ENCODE assay signal across 16 cellular contexts in the genomic region with DNA sequence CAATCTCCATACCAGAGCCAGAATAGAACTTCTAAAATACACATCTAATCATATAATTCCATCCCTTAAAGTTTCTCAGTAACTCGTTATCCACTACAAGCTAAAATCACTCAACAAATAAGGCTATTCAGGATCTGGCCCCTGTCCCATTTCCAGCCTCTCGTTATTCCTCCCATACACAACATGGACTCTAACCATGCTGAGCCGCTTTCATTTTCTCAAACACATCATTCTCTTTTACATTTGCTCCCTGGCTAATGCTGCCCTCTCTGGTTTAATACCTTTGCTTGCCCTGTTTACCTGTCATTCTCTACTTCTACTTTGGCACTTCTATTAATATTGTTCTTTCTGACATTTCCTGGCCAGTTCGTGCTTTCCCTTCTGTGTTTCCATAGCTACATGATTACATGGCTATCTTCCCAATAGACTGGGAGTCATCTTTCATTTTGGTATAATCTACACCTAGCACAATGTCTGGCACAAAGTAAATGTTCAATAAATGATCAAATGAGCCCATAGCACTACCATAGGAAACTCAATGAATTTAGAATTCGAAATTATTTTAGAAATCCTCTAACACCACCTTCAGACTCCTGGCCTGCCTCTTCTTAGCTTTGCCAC.
DNase-seq lines count a peak whose midpoint lies in the region; ATAC-seq and TF ChIP-seq lines count a peak whose summit lies in the region.
"Had no signal": no experiment of that assay in that cellular context is flagged by ENCODE, and none has a peak within 500 bp of the region (broad histone marks: within the 10 kb centered on the region; RNA-seq: fewer than 3 reads in every experiment).

No MANE protein-coding gene starts in this region.

- H3K4me1 ChIP-seq in PC-9 (replicated peaks; ENCODE audit: insufficient read depth), result peaks cover 32% of the 10 kb centered on the region

- no peaks in the 10 kb centered on the region for H3K27me3 ChIP-seq in PC-9 (ENCODE audit: insufficient read depth, low read depth)

- intact Hi-C loops in PC-9 (cut with micrococcal nuclease; ENCODE audit: unreplicated experiment), result loop anchor here (5.0 kb wide), 1 partner anchor 121 kb away; no protein-coding TSS in a partner anchor

- H3K36me3 Mint-ChIP-seq in activated T-cell treated with anti-CD3 and anti-CD28 coated beads, Interleukin-2, amount 50 U/mL, for 72 hours (ENCODE audit: insufficient read depth in 2 of 2), result no peaks in the 10 kb centered on the region
- H3K36me3 Mint-ChIP-seq: natural killer cell had no signal

- H3F3A ChIP-seq in PC-9 (ENCODE audit: insufficient read depth, low read depth), result peaks cover 22% of the 10 kb centered on the region

- H3K4me1 Mint-ChIP-seq in activated T-cell treated with anti-CD3 and anti-CD28 coated beads, Interleukin-2, amount 50 U/mL, for 72 hours (ENCODE audit: low read depth), result no peaks in the 10 kb centered on the region
- H3K4me1 Mint-ChIP-seq: activated CD4-positive, alpha-beta T cell treated with anti-CD3 and anti-CD28 coated beads, Interleukin-2, amount 10 ng/mL, durations not matched to agents 24 days and 14 days had no signal

- no peaks in the 10 kb centered on the region for H3K79me2 ChIP-seq in PC-9 (ENCODE audit: low read depth)

- in situ Hi-C loops in ACHN (cut with HindIII; ENCODE audit: low pct_ligation_motif_present, low pct_unique_long_range_greater_than_20kb, low sequenced_read_pairs), result no loop called here

- peak overlapping the region; percentile 79 for H3K27ac ChIP-seq in PC-9
- H3K27ac ChIP-seq: C4-2B had no signal

- H3K4me3 Mint-ChIP-seq in activated T-cell treated with anti-CD3 and anti-CD28 coated beads, Interleukin-2, amount 50 U/mL, for 72 hours, result no peak overlapping the region
- H3K4me3 Mint-ChIP-seq: activated CD4-positive, alpha-beta T cell treated with anti-CD3 and anti-CD28 coated beads, Interleukin-2, amount 10 ng/mL, durations not matched to agents 24 days and 14 days; natural killer cell had no signal

- no TSS peak for BruUV-seq in PC-9 (replicated peaks; lab: Mats Ljungman, UMichigan)

- peak overlapping the region; percentile 69 for H3K4me2 ChIP-seq in PC-9

- no peaks in the 10 kb centered on the region for H3K36me3 ChIP-seq in PC-9 (ENCODE audit: low read depth)

- H3K27ac Mint-ChIP-seq in activated T-cell treated with anti-CD3 and anti-CD28 coated beads, Interleukin-2, amount 50 U/mL, for 72 hours, result no peak overlapping the region
- H3K27ac Mint-ChIP-seq: activated CD4-positive, alpha-beta T cell treated with anti-CD3 and anti-CD28 coated beads, Interleukin-2, amount 10 ng/mL, durations not matched to agents 24 days and 14 days; natural killer cell had no signal

- DNase-seq in ACHN (peak; percentile 77), LHCN-M2 (ENCODE audit: low read depth) (peak; percentile 44), PC-9 (peak in 1 of 2 experiments; percentile 11), fibroblast of the aortic adventitia (ENCODE audit: low read depth) (peak; percentile 36), KG1 (lab: John Stamatoyannopoulos, UW) (no peak)
- no peak for DNase-seq in NK-92 treated with Interleukin-12 subunit alpha and Interleukin-12 subunit beta, amount 100 ng/mL, for 24 hours (lab: John Stamatoyannopoulos, UW)
- no peak for DNase-seq in activated T-cell treated with anti-CD3 and anti-CD28 coated beads, Interleukin-2, amount 50 U/mL, for 72 hours
- DNase-seq: activated CD4-positive, alpha-beta T cell treated with anti-CD3 and anti-CD28 coated beads, Interleukin-2, amount 10 ng/mL, durations not matched to agents 24 days and 14 days; activated naive CD4-positive, alpha-beta T cell; effector memory CD4-positive, alpha-beta T cell; KBM-7; natural killer cell; stimulated activated CD4-positive, alpha-beta T cell treated with anti-CD3 and anti-CD28 coated beads, Interleukin-15, amount 100 ng/mL, for 24 hours; stimulated activated naive CD8-positive, alpha-beta T cell treated with anti-CD3 and anti-CD28 coated beads, Interleukin-15, Interleukin-2, amounts not matched to agents 100 U/mL and 50 U/mL, for 24 hours had no signal

- peaks cover under 1% of the 10 kb centered on the region for H3K27me3 Mint-ChIP-seq in activated T-cell treated with anti-CD3 and anti-CD28 coated beads, Interleukin-2, amount 50 U/mL, for 72 hours (ENCODE audit: low read depth)
- H3K27me3 Mint-ChIP-seq: activated CD4-positive, alpha-beta T cell treated with anti-CD3 and anti-CD28 coated beads, Interleukin-2, amount 10 ng/mL, durations not matched to agents 24 days and 14 days had no signal

- no peaks in the 10 kb centered on the region for H3K9me2 ChIP-seq in PC-9 (ENCODE audit: insufficient read depth)

- POLR2A ChIA-PET in PC-9 (lab: Charles Lee; ENCODE audit: unreplicated experiment), result interaction anchor here (0.6 kb wide), 1 partner anchor 358 kb away, joined by 4 read pairs; the partner anchor contains the start of gene FANCL

- H3K9me3 ChIP-seq in PC-9 (ENCODE audit: insufficient read depth, low read depth), result 0 out of 2 replicates have a peak, but pooled peaks cover 4% of the 10 kb centered on the region

- no peak for ATAC-seq in GM21825 (IDR thresholded peaks at IDR 0.05; ENCODE audit: unreplicated experiment)
- ATAC-seq in activated T-cell treated with anti-CD3 and anti-CD28 coated beads, Interleukin-2, amount 50 U/mL, for 72 hours (replicated peaks in 1 of 2), result no peak
- ATAC-seq: natural killer cell; stimulated activated naive CD8-positive, alpha-beta T cell treated with anti-CD3 and anti-CD28 coated beads, Interleukin-15, Interleukin-2, amounts not matched to agents 100 U/mL and 50 U/mL, for 24 hours had no signal

- peak overlapping the region; percentile 71 for H2AFZ ChIP-seq in PC-9

- CTCF ChIA-PET in PC-9 (lab: Charles Lee), result no interaction called here

- H3K4me3 ChIP-seq in PC-9 (peak overlapping the region; percentile 27; the same call in 1 of the 2 replicates), fibroblast of the aortic adventitia (ENCODE audit: low read depth, low read length) (peak overlapping the region; percentile 29)

- H3K9me3 Mint-ChIP-seq in activated T-cell treated with anti-CD3 and anti-CD28 coated beads, Interleukin-2, amount 50 U/mL, for 72 hours, result no peaks in the 10 kb centered on the region
- H3K9me3 Mint-ChIP-seq: activated CD4-positive, alpha-beta T cell treated with anti-CD3 and anti-CD28 coated beads, Interleukin-2, amount 10 ng/mL, durations not matched to agents 24 days and 14 days; natural killer cell had no signal

- no peak for TF ChIP-seq CTCF in PC-9 (conservative IDR thresholded peaks at IDR 0.05)
- no peak for TF ChIP-seq CTCF in fibroblast of the aortic adventitia (IDR thresholded peaks at IDR 0.05; ENCODE audit: insufficient read depth, low read length)

- no peaks in the 10 kb centered on the region for H4K20me1 ChIP-seq in PC-9 (ENCODE audit: insufficient read depth)

Comparison
In these comparisons a context has a peak if more than half of its experiments do, and no peak if none do; other contexts are left out.
1. DNase-seq: peak in ACHN (single experiment), LHCN-M2 (single experiment) and fibroblast of the aortic adventitia (single experiment); none in NK-92 treated with Interleukin-12 subunit alpha and Interleukin-12 subunit beta, amount 100 ng/mL, for 24 hours (single experiment), KG1 (single experiment) and activated T-cell treated with anti-CD3 and anti-CD28 coated beads, Interleukin-2, amount 50 U/mL, for 72 hours (0 of 2).